Comparison of ENCODE assay signal across 11 cellular contexts in genomic region chr2:173831312-173832229, GRCh38.
DNase-seq lines count a peak whose midpoint lies in the region; ATAC-seq, FAIRE-seq and TF ChIP-seq lines count a peak whose summit lies in the region.
"Had no signal": no experiment of that assay in that cellular context is flagged by ENCODE, and none has a peak within 500 bp of the region (broad histone marks: within the 10 kb centered on the region; RNA-seq: fewer than 3 reads in every experiment).

No MANE protein-coding gene starts in this region.

- in situ Hi-C loops in KBM-7 (cut with MboI; ENCODE audit: low pct_unique_long_range_greater_than_20kb, low sequenced_read_pairs): no loop called here

- H3K14ac ChIP-seq in neuronal stem cell (ENCODE audit: low read length): peak overlapping the region; percentile 85

- H2AFZ ChIP-seq in neuronal stem cell (ENCODE audit: low read length): peak overlapping the region; percentile 81

- H3K79me1 ChIP-seq in neuronal stem cell (ENCODE audit: low read depth, low read length): no peaks in the 10 kb centered on the region

- no peak overlapping the region for H3K23ac ChIP-seq in neuronal stem cell (ENCODE audit: low read depth, low read length, poor library complexity)

- BruUV-seq in A673 (replicated peaks; lab: Mats Ljungman, UMichigan): no TSS peak

- H3K9me3 ChIP-seq in A673 (ENCODE audit: low read depth, low read length, poor library complexity, severe bottlenecking): no peaks in the 10 kb centered on the region
- H3K9me3 ChIP-seq in heart right ventricle: no peaks in the 10 kb centered on the region
- peaks cover 3 to 4% of the 10 kb centered on the region in 2 donors for H3K9me3 ChIP-seq in neuronal stem cell (replicated peaks in 1 of 2; ENCODE audit: control insufficient read depth in 2 of 2, insufficient read depth in 1 of 2, low read depth in 1 of 2, low read length in 2 of 2)

- H3K9ac ChIP-seq in neuronal stem cell (ENCODE audit: low read depth, low read length, poor library complexity): no peak overlapping the region

- H2BK5ac ChIP-seq in neuronal stem cell (ENCODE audit: low read length): no peak overlapping the region

- WGBS in heart right ventricle, 2 donors: 58 to 70% methylated on average over 11 of the region's 11 CpGs
- WGBS in neuronal stem cell (ENCODE audit: extremely low coverage in 2 of 2, insufficient read length in 2 of 2, insufficient replicate concordance in 1 of 2), 2 donors: no CpG with 5 or more reads among the region's 11 CpGs

- no peak overlapping the region for H2BK12ac ChIP-seq in neuronal stem cell (ENCODE audit: low read length)

- H3K4me1 ChIP-seq in A673 (ENCODE audit: insufficient read depth, low read length, poor library complexity, severe bottlenecking) (no peaks in the 10 kb centered on the region), heart right ventricle (peaks cover 0 to 27% (median 21%) of the 10 kb centered on the region in 9 donors), neuronal stem cell (ENCODE audit: control insufficient read depth in 2 of 2, insufficient read depth in 1 of 2, low read depth in 1 of 2, low read length in 2 of 2) (peaks cover 12 to 19% of the 10 kb centered on the region in 2 donors)

- no peak overlapping the region for H4K8ac ChIP-seq in neuronal stem cell (ENCODE audit: low read depth, low read length)

- peak overlapping the region; percentile 22 for H2AK5ac ChIP-seq in neuronal stem cell (ENCODE audit: low read depth, low read length)

- H3K4me2 ChIP-seq in neuronal stem cell (ENCODE audit: insufficient read depth, low read length, poor library complexity, severe bottlenecking): no peak overlapping the region

- peak overlapping the region; percentile 87 for H3K18ac ChIP-seq in neuronal stem cell (ENCODE audit: low read length)

- POLR2A ChIA-PET in A673 (lab: Charles Lee; ENCODE audit: low non-redundant PET): no interaction called here

- DNase-seq in A673 (ENCODE audit: low spot score) (peak; percentile 21), RCC 7860 (ENCODE audit: low spot score) (peak; percentile 16), heart right ventricle (peak; percentile 73 to 84), neuronal stem cell (ENCODE audit: low spot score) (peak; percentile 14), KBM-7 (no peak), GF-D8 (lab: John Stamatoyannopoulos, UW) (no peak), hypothalamus (lab: John Stamatoyannopoulos, UW) (no peak)
- DNase-seq: activated CD4-positive, alpha-beta T cell treated with anti-CD3 and anti-CD28 coated beads, Interleukin-2, amount 10 ng/mL, durations not matched to agents 7 days and 5 days; NCI-H187 treated with DMSO at 0.1 percent for 48 hours had no signal

- no peak overlapping the region for H2BK120ac ChIP-seq in neuronal stem cell (ENCODE audit: low read depth, low read length)

- H3K4me3 ChIP-seq in A673 (ENCODE audit: low read depth, low read length, poor library complexity, severe bottlenecking) (no peak overlapping the region), heart right ventricle (no peak overlapping the region), neuronal stem cell (ENCODE audit: low read length in 2 of 2) (no peak overlapping the region)

- H3K36me3 ChIP-seq in A673 (ENCODE audit: insufficient read depth, low read length, poor library complexity, severe bottlenecking) (no peaks in the 10 kb centered on the region), heart right ventricle (no peaks in the 10 kb centered on the region), neuronal stem cell (replicated peaks in 1 of 2; ENCODE audit: control insufficient read depth in 2 of 2, insufficient read depth in 2 of 2, low read length in 2 of 2) (no peaks in the 10 kb centered on the region)

- H4K91ac ChIP-seq in neuronal stem cell (ENCODE audit: low read depth, low read length, poor library complexity): peak overlapping the region; percentile 25

- peak overlapping the region; percentile 33 for H2BK15ac ChIP-seq in neuronal stem cell (ENCODE audit: low read length)

- H3K27ac ChIP-seq in A673 (ENCODE audit: low read depth, low read length, poor library complexity, severe bottlenecking) (no peak overlapping the region), heart right ventricle (peak overlapping the region in 6 of 10 donors; percentile 30 to 61 (median 53)), neuronal stem cell (replicated peaks; ENCODE audit: low read length) (peak overlapping the region; percentile 14)

- no peak for FAIRE-seq in RCC 7860 (lab: Jason Lieb, UNC)
- FAIRE-seq: A204.1 had no signal

- ATAC-seq in heart right ventricle: peak; percentile 89 to 95 (median 91)
- ATAC-seq in HG03520 (IDR thresholded peaks at IDR 0.05; ENCODE audit: unreplicated experiment): no peak

- intact Hi-C loops in A673 (cut with micrococcal nuclease; ENCODE audit: unreplicated experiment) (no loop called here), heart right ventricle (cut with DNase I) (loop anchor here in 1 of 10 donors (2.0 kb wide), 1 partner anchor 21 kb away; no protein-coding TSS in a partner anchor)

- CTCF ChIA-PET in A673 (lab: Charles Lee): no interaction called here

- H3K27me3 ChIP-seq in A673 (replicated peaks; ENCODE audit: insufficient read depth, low read depth, low read length, poor library complexity) (no peaks in the 10 kb centered on the region), heart right ventricle (peaks cover 0 to 11% (median 0%) of the 10 kb centered on the region in 7 donors), neuronal stem cell (ENCODE audit: control insufficient read depth in 3 of 3, insufficient read depth in 3 of 3, low read depth in 1 of 3, low read length in 3 of 3) (no peaks in the 10 kb centered on the region)

- TF ChIP-seq CTCF in A673 (conservative IDR thresholded peaks at IDR 0.05; ENCODE audit: low read depth, low read length) (no peak), heart right ventricle (IDR thresholded peaks at IDR 0.05) (no peak)

- H3K4ac ChIP-seq in neuronal stem cell (ENCODE audit: low read length): no peak overlapping the region

Comparison
In these comparisons a context has a peak if more than half of its experiments do, and no peak if none do; other contexts are left out.
1. DNase-seq: peak in A673 (single experiment), RCC 7860 (single experiment), heart right ventricle (2 of 2) and neuronal stem cell (single experiment); none in KBM-7 (single experiment), GF-D8 (single experiment) and hypothalamus (0 of 51).